Comparison of ENCODE assay signal across 8 cellular contexts in the genomic region with DNA sequence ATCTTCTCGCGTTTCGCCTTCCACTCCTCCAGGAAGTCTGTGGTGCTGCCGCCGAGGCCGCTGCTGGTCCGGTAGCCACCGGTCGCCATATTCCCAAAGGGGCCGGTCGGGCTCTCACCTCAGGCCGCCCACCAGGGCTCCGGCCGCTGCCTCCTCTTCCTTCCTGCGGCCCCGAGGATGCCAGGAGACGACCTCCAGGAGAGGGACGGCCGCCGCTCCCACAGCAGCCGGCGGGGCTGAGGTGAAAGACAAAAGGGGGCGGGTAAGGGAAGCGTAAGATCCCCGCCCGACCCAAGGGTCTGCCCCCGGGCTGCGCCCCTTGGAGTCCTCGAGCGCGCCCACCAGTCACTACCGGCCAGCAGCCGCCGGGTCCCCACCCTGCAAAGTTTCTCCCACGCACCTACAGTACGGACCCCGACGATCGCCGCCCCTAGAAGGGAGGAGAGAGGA. TPM values are rescaled to one million over a fixed set of nuclear protein-coding genes. Genes with fewer than 3 reads are reported as not detected.
DNase-seq lines count a peak whose midpoint lies in the region; ATAC-seq and TF ChIP-seq lines count a peak whose summit lies in the region.

No MANE protein-coding gene starts in this region.

- 0 to 1% (median 0%) methylated on average over 20 to 40 of the region's 40 CpGs for WGBS in psoas muscle, 3 donors

- no peaks in the 10 kb centered on the region for H3K9me3 ChIP-seq in psoas muscle

- no peaks in the 10 kb centered on the region for H3K9me3 Mint-ChIP-seq in T-helper 2 cell treated with Interferon-gamma antibody and Interleukin-4, amounts not matched to agents 5 μg/mL and 100 μg/mL, for 36 hours

- peak overlapping the region; percentile 80 for H3K4me3 Mint-ChIP-seq in T-helper 2 cell treated with Interferon-gamma antibody and Interleukin-4, amounts not matched to agents 5 μg/mL and 100 μg/mL, for 36 hours

- intact Hi-C loops in psoas muscle (cut with DNase I), result loop anchor here in 1 of 2 donors (5.0 kb wide), 1 partner anchor 133 kb away; no protein-coding TSS in a partner anchor

- H3K4me3 ChIP-seq in psoas muscle, result peak overlapping the region; percentile 73

- TF ChIP-seq CTCF in foreskin keratinocyte (conservative IDR thresholded peaks at IDR 0.05) (no peak), psoas muscle (IDR thresholded peaks at IDR 0.05) (no peak)

- H3K27me3 ChIP-seq in foreskin keratinocyte (no peaks in the 10 kb centered on the region), psoas muscle (ENCODE audit: insufficient read depth in 3 of 3, low read length in 2 of 3) (peaks cover 0 to 52% (median 15%) of the 10 kb centered on the region in 3 donors)

- H3K27ac ChIP-seq in foreskin keratinocyte, result peak overlapping the region; percentile 88
- H3K27ac ChIP-seq in psoas muscle, result peak overlapping the region; percentile 30

- H3K36me3 Mint-ChIP-seq in T-helper 2 cell treated with Interferon-gamma antibody and Interleukin-4, amounts not matched to agents 5 μg/mL and 100 μg/mL, for 36 hours (ENCODE audit: low read depth), result peaks cover 1% of the 10 kb centered on the region

- no peaks in the 10 kb centered on the region for H3K36me3 ChIP-seq in psoas muscle (ENCODE audit: insufficient read depth in 1 of 2, low read depth in 1 of 2)

- DNase-seq in DMS79 treated with DMSO at 0.1 percent for 48 hours (lab: John Stamatoyannopoulos, UW) (peak; percentile 41), GM19238 (ENCODE audit: insufficient read length, low spot score) (peak; percentile 44), foreskin keratinocyte (no peak), psoas muscle (peak in 1 of 2 donors; percentile 57), COLO829 (ENCODE audit: low spot score) (no peak), HUDEP-2 (lab: John Stamatoyannopoulos, UW; ENCODE audit: unreplicated experiment in 76 of 76) (no peak)
- DNase-seq in T-helper 2 cell treated with Interferon-gamma antibody and Interleukin-4, amounts not matched to agents 5 μg/mL and 100 μg/mL, for 36 hours (ENCODE audit: low spot score), result no peak

- ATAC-seq in HG03196 (IDR thresholded peaks at IDR 0.05; ENCODE audit: unreplicated experiment) (peak; percentile 22), foreskin keratinocyte (no peak), psoas muscle (peak in 2 of 4 donors; percentile 18 to 24)

- H3K4me1 Mint-ChIP-seq in T-helper 2 cell treated with Interferon-gamma antibody and Interleukin-4, amounts not matched to agents 5 μg/mL and 100 μg/mL, for 36 hours (ENCODE audit: low read depth), result peaks cover 16% of the 10 kb centered on the region

- no peak overlapping the region for H3K27ac Mint-ChIP-seq in T-helper 2 cell treated with Interferon-gamma antibody and Interleukin-4, amounts not matched to agents 5 μg/mL and 100 μg/mL, for 36 hours

- H3K27me3 Mint-ChIP-seq in T-helper 2 cell treated with Interferon-gamma antibody and Interleukin-4, amounts not matched to agents 5 μg/mL and 100 μg/mL, for 36 hours (ENCODE audit: low read depth), result peaks cover 61% of the 10 kb centered on the region

- peaks cover 30% of the 10 kb centered on the region for H3K4me1 ChIP-seq in foreskin keratinocyte
- H3K4me1 ChIP-seq in psoas muscle, result no peaks in the 10 kb centered on the region

RNA-seq across cellular contexts. Expression of a gene that starts 0.6 kb away (rescaled TPM):
- total RNA-seq in foreskin keratinocyte (51.6 and 51.9 TPM in 2 replicates), psoas muscle (1 to 10 TPM; 1.9 to 3.5 (median 2.7) TPM)
- polyA plus RNA-seq in foreskin keratinocyte (24.9 and 28.6 TPM in 2 replicates), psoas muscle (1 to 10 TPM in 2 of 3 donors, under 1 TPM in 1; 0.77 to 1.1 (median 1.0) TPM)

Comparison
In these comparisons a context has a peak if more than half of its experiments do, and no peak if none do; other contexts are left out.
1. DNase-seq: peak in DMS79 treated with DMSO at 0.1 percent for 48 hours (single experiment) and GM19238 (single experiment); none in T-helper 2 cell treated with Interferon-gamma antibody and Interleukin-4, amounts not matched to agents 5 μg/mL and 100 μg/mL, for 36 hours (single experiment), foreskin keratinocyte (0 of 2), COLO829 (single experiment) and HUDEP-2 (0 of 76).
2. RNA of a gene that starts 0.6 kb away (total RNA-seq): 51.6 to 51.9 TPM in foreskin keratinocyte; 1.9 to 3.5 TPM in psoas muscle; every median in the first group is over 10 times any median in the second.